Comparison of ENCODE assay signal across 8 cellular contexts in genomic region chr7:112940314-112940732, GRCh38.
DNase-seq lines count a peak whose midpoint lies in the region; ATAC-seq and TF ChIP-seq lines count a peak whose summit lies in the region.

No MANE protein-coding gene starts in this region.

- H3K79me2 ChIP-seq in OCI-LY3 (ENCODE audit: low read length), result peaks cover 14% of the 10 kb centered on the region

- H3K27ac ChIP-seq in OCI-LY3 (ENCODE audit: low read length) (peak overlapping the region; percentile 74), neutrophil (peak overlapping the region; percentile 74)

- no peaks in the 10 kb centered on the region for H4K20me1 ChIP-seq in OCI-LY3 (ENCODE audit: insufficient read depth, low read length)

- H2AFZ ChIP-seq in OCI-LY3 (ENCODE audit: low read depth, low read length), result peak overlapping the region; percentile 99

- ATAC-seq in GM18511 (IDR thresholded peaks at IDR 0.05; ENCODE audit: unreplicated experiment), result peak; percentile 55

- DNase-seq in HFF-Myc (ENCODE audit: extremely low read depth, low read depth) (no peak), epithelial cell of proximal tubule (ENCODE audit: low read depth) (no peak), KBM-7 (no peak), pons (ENCODE audit: low spot score) (no peak)
- DNase-seq in stimulated activated CD8-positive, alpha-beta memory T cell treated with anti-CD3 and anti-CD28 coated beads, Interleukin-4, amount 100 ng/mL, for 48 hours, result no peak

- peak overlapping the region; percentile 71 for H3K4me3 ChIP-seq in HFF-Myc (replicated peaks; ENCODE audit: low read depth, low read length)
- H3K4me3 ChIP-seq in OCI-LY3 (ENCODE audit: low read length), result peak overlapping the region; percentile 96
- H3K4me3 ChIP-seq in epithelial cell of proximal tubule (ENCODE audit: low read depth, low read length), result peak overlapping the region; percentile 85
- H3K4me3 ChIP-seq in neutrophil (ENCODE audit: low read depth in 1 of 2, low read length in 1 of 2), result peak overlapping the region; percentile 82 to 91

- peak overlapping the region; percentile 98 for H3K4me2 ChIP-seq in OCI-LY3 (ENCODE audit: low read length)

- H3K27me3 ChIP-seq in OCI-LY3 (ENCODE audit: low read depth, low read length) (no peaks in the 10 kb centered on the region), neutrophil (peaks cover 31% of the 10 kb centered on the region)

- TF ChIP-seq CTCF in HFF-Myc (IDR thresholded peaks at IDR 0.05; ENCODE audit: low read depth, low read length, missing control alignments), result no peak
- TF ChIP-seq CTCF in OCI-LY3 (IDR thresholded peaks at IDR 0.05; ENCODE audit: low read depth, low read length), result no peak
- no peak for TF ChIP-seq CTCF in epithelial cell of proximal tubule (conservative IDR thresholded peaks at IDR 0.05; ENCODE audit: low read depth, low read length)
- no peak for TF ChIP-seq CTCF in neutrophil (IDR thresholded peaks at IDR 0.05)

- H3K9me3 ChIP-seq in OCI-LY3 (ENCODE audit: insufficient read depth, low read length), result no peaks in the 10 kb centered on the region
- H3K9me3 ChIP-seq in neutrophil, result no peaks in the 10 kb centered on the region

- H3K36me3 ChIP-seq in OCI-LY3 (replicated peaks; ENCODE audit: low read depth, low read length) (no peaks in the 10 kb centered on the region), neutrophil (no peaks in the 10 kb centered on the region)

- H3K9ac ChIP-seq in OCI-LY3 (ENCODE audit: low read length), result peak overlapping the region; percentile 78

- in situ Hi-C loops in KBM-7 (cut with MboI; ENCODE audit: low pct_unique_long_range_greater_than_20kb, low sequenced_read_pairs), result no loop called here

- peaks cover 12% of the 10 kb centered on the region for H3K4me1 ChIP-seq in OCI-LY3 (ENCODE audit: low read length)
- H3K4me1 ChIP-seq in neutrophil (ENCODE audit: control insufficient read depth in 1 of 2, insufficient read depth in 1 of 2, low read depth in 1 of 2, low read length in 1 of 2), result peaks cover 26% of the 10 kb centered on the region in 2 experiments
